ENCODE assay signal across 8 cellular contexts in the genomic region with DNA sequence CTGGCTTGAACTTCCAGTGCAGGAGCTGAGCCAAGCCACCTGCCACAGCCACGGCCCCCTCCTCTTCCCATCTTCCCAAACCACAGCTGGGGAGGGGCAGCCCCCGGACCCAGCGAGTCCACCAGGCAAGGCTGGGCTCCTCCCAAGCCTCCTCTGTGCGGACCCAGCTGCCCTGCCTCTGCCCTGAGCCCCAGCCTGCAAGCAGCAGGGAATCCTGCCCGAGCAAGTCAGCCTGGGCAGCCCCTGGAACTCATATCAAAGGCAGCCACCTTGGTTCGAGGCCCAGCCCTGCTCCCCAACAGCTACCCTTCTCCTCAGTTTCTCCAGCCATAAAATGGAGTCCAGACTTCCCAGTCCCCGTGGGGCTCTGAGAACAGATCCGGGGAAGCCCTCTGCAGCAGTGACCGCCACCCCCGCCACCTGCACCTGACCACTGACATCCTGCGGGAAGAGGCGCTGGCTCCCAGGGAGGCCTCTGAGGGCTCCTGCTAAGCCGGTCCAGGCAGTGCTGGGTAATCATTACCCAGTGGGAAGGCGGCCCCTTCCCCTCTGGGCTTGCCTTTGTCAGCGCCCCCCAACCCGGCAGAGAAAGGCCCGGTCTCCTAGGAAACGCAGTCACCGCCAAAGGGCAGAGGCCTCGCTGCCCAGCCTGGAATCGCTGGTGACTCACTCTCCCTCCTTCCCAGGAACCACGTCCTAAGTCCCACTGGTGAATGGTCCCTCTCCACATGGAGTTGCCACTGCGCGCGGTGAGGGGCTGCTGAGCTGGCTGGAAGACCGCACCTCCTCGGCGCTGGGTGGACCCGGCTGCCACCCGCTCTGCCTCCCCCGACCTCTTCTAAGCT. TPM values are rescaled to one million over a fixed set of nuclear protein-coding genes. Genes with fewer than 3 reads are reported as not detected.
DNase-seq lines count a peak whose midpoint lies in the region; TF ChIP-seq lines count a peak whose summit lies in the region.

No MANE protein-coding gene starts in this region.

- peaks cover 2 to 5% of the 10 kb centered on the region in 2 donors for H3K27me3 Mint-ChIP-seq in CD4-positive, alpha-beta memory T cell
- H3K27me3 Mint-ChIP-seq in IgD-negative memory B cell = no peaks in the 10 kb centered on the region

- H3K36me3 ChIP-seq in CD4-positive, alpha-beta memory T cell (ENCODE audit: insufficient read depth, low read length) = no peaks in the 10 kb centered on the region

- H3K9me3 Mint-ChIP-seq in CD4-positive, alpha-beta memory T cell = peaks cover 0 to 1% (median 0%) of the 10 kb centered on the region in 8 donors
- H3K9me3 Mint-ChIP-seq in IgD-negative memory B cell = no peaks in the 10 kb centered on the region

- no peaks in the 10 kb centered on the region for H3K27me3 ChIP-seq in CD4-positive, alpha-beta memory T cell (ENCODE audit: insufficient read depth, low read length)

- no peak for DNase-seq in CD4-positive, alpha-beta memory T cell
- DNase-seq in astrocyte of the spinal cord (ENCODE audit: low read depth, low spot score) = peak; percentile 81
- DNase-seq in iris pigment epithelial cell (ENCODE audit: low read depth) = peak; percentile 72
- peak; percentile 37 for DNase-seq in smooth muscle cell of the brain vasculature (ENCODE audit: low read depth, low spot score)
- DNase-seq in superior temporal gyrus (ENCODE audit: extremely low spot score) = no peak
- DNase-seq in hippocampal formation (lab: John Stamatoyannopoulos, UW) = no peak
- no peak for DNase-seq in SHP77 treated with DMSO at 0.1 percent for 48 hours (lab: John Stamatoyannopoulos, UW)

- CTCF ChIA-PET in CD4-positive, alpha-beta memory T cell (lab: Charles Lee; ENCODE audit: partially characterized antibody) = no interaction called here

- peak overlapping the region in 2 of 7 donors; percentile 7 to 29 for H3K27ac Mint-ChIP-seq in CD4-positive, alpha-beta memory T cell
- H3K27ac Mint-ChIP-seq in IgD-negative memory B cell = peak overlapping the region in 2 of 3 donors; percentile 86 to 92

- H3K4me3 Mint-ChIP-seq in CD4-positive, alpha-beta memory T cell = peak overlapping the region; percentile 35 to 65 (median 54)
- peak overlapping the region; percentile 88 to 96 (median 94) for H3K4me3 Mint-ChIP-seq in IgD-negative memory B cell

- no peaks in the 10 kb centered on the region for H3K36me3 Mint-ChIP-seq in CD4-positive, alpha-beta memory T cell
- H3K36me3 Mint-ChIP-seq in IgD-negative memory B cell = no peaks in the 10 kb centered on the region

- POLR2A ChIA-PET in CD4-positive, alpha-beta memory T cell (lab: Charles Lee; ENCODE audit: partially characterized antibody) = no interaction called here

- in situ Hi-C loops in astrocyte of the spinal cord (cut with HindIII; ENCODE audit: low sequenced_read_pairs) = no loop called here

- intact Hi-C loops in CD4-positive, alpha-beta memory T cell (cut with micrococcal nuclease) = no loop called here

- no peaks in the 10 kb centered on the region for H3K9me3 ChIP-seq in CD4-positive, alpha-beta memory T cell (ENCODE audit: control insufficient read depth in 1 of 2, low read length in 2 of 2)

- no peak overlapping the region for H3K4me3 ChIP-seq in CD4-positive, alpha-beta memory T cell (ENCODE audit: low read length in 2 of 2)
- peak overlapping the region; percentile 68 for H3K4me3 ChIP-seq in astrocyte of the spinal cord (ENCODE audit: low read depth, low read length)

- H3K27ac ChIP-seq in CD4-positive, alpha-beta memory T cell (ENCODE audit: low read depth, low read length) = no peak overlapping the region

- H3K4me1 ChIP-seq in CD4-positive, alpha-beta memory T cell (ENCODE audit: insufficient read depth, low read length) = peaks cover 16% of the 10 kb centered on the region

- no peak for TF ChIP-seq CTCF in astrocyte of the spinal cord (IDR thresholded peaks at IDR 0.05; ENCODE audit: low read depth, low read length)

- H3K4me1 Mint-ChIP-seq in CD4-positive, alpha-beta memory T cell = peaks cover 1 to 16% (median 6%) of the 10 kb centered on the region in 4 donors
- H3K4me1 Mint-ChIP-seq in IgD-negative memory B cell = peaks cover 24 to 40% (median 38%) of the 10 kb centered on the region in 3 donors

RNA-seq across cellular contexts. Expression of a gene that starts 1.5 kb away (rescaled TPM):
- 1 to 10 TPM; 1.1 to 3.0 TPM for total RNA-seq in CD4-positive, alpha-beta memory T cell
- under 1 TPM; 0.26 to 0.94 TPM for polyA plus RNA-seq in CD4-positive, alpha-beta memory T cell
- polyA plus RNA-seq in IgD-negative memory B cell = 28.7 TPM

RNA-seq across cellular contexts. Expression of a gene that starts 34.7 kb away (rescaled TPM):
- 10 to 100 TPM; 18.3 to 21.5 TPM for total RNA-seq in CD4-positive, alpha-beta memory T cell
- polyA plus RNA-seq in CD4-positive, alpha-beta memory T cell = 10 to 100 TPM; 18.4 to 33.1 TPM
- 26.5 TPM for polyA plus RNA-seq in IgD-negative memory B cell

Comparison
In these comparisons a context has a peak if more than half of its experiments do, and no peak if none do; other contexts are left out.
1. DNase-seq: peak in astrocyte of the spinal cord (single experiment), iris pigment epithelial cell (single experiment) and smooth muscle cell of the brain vasculature (single experiment); none in CD4-positive, alpha-beta memory T cell (0 of 5), superior temporal gyrus (single experiment), hippocampal formation (0 of 2) and SHP77 treated with DMSO at 0.1 percent for 48 hours (single experiment).
2. RNA of a gene that starts 1.5 kb away (polyA plus RNA-seq): 28.7 TPM in IgD-negative memory B cell (single experiment); 0.26 to 0.94 TPM in CD4-positive, alpha-beta memory T cell; every median in the first group is over 10 times any median in the second.